In the genomic region with DNA sequence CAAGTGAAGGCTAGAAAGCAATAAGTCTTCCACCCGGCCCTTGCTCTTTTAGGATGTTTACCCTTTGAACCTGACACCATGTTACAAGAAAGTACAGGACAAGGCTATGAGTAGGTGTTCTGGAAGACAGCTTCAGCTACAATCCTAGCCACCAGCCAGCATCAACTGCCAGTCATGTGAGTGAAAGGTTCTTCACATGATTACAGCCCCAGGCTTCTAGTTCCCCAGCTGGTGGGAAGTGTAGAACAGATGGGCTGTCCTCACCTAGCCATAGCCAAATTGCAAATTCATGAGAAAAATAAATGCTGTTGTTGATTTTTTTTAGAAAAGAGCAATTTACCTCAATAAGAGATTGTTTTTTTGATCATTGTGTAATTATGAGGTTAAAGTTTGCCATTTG, we compare ENCODE assay signal across 16 cellular contexts.
DNase-seq lines count a peak whose midpoint lies in the region; ATAC-seq and TF ChIP-seq lines count a peak whose summit lies in the region.
"Had no signal": no experiment of that assay in that cellular context is flagged by ENCODE, and none has a peak within 500 bp of the region (broad histone marks: within the 10 kb centered on the region; RNA-seq: fewer than 3 reads in every experiment).

No MANE protein-coding gene starts in this region.

- DNase-seq in NCI-H2171 treated with DMSO at 0.1 percent for 48 hours (lab: John Stamatoyannopoulos, UW) (peak; percentile 12), NCI-H2171 (lab: John Stamatoyannopoulos, UW) (no peak), NCI-H446 (lab: John Stamatoyannopoulos, UW) (peak; percentile 7 to 41), cerebellar nuclear complex (lab: John Stamatoyannopoulos, UW) (peak; percentile 1 to 47), mesendoderm (no peak), colonic mucosa (no peak), germinal center (ENCODE audit: low spot score) (no peak)
- DNase-seq: 8988T; CD4-positive, alpha-beta memory T cell; DMS53; DND-41; EL; GM23248 had no signal

- no peak overlapping the region for H3K4ac ChIP-seq in mesendoderm (ENCODE audit: low read depth, low read length)

- intact Hi-C loops in colonic mucosa (cut with DNase I) = no loop called here

- H3K36me3 ChIP-seq in mesendoderm (ENCODE audit: control insufficient read depth, insufficient read depth, low read length) = no peaks in the 10 kb centered on the region
- no peaks in the 10 kb centered on the region for H3K36me3 ChIP-seq in colonic mucosa
- H3K36me3 ChIP-seq: BLaER1, HAP-1 had no signal

- no peak overlapping the region for H3K18ac ChIP-seq in mesendoderm (ENCODE audit: low read length)

- no peak overlapping the region for H2BK15ac ChIP-seq in mesendoderm (replicated peaks; ENCODE audit: low read depth)

- H3K27ac ChIP-seq in mesendoderm (ENCODE audit: low read depth, low read length) = no peak overlapping the region
- no peak overlapping the region for H3K27ac ChIP-seq in colonic mucosa
- H3K27ac ChIP-seq: BLaER1, GM23248 had no signal

- no CpG with 5 or more reads among the region's 1 CpG for WGBS in mesendoderm (ENCODE audit: extremely low coverage, insufficient coverage, low lambda C conversion rate)

- H2AK5ac ChIP-seq in mesendoderm (ENCODE audit: low read length) = no peak overlapping the region

- H3K4me3 ChIP-seq in mesendoderm (ENCODE audit: low read length) (no peak overlapping the region), colonic mucosa (no peak overlapping the region)
- H3K4me3 ChIP-seq: BLaER1, GM23248, HAP-1 had no signal

- TF ChIP-seq CTCF in colonic mucosa (IDR thresholded peaks at IDR 0.05) = no peak

- H3K4me1 ChIP-seq in mesendoderm (ENCODE audit: control insufficient read depth, low read depth, low read length) (no peaks in the 10 kb centered on the region), colonic mucosa (no peaks in the 10 kb centered on the region)
- H3K4me1 ChIP-seq: BLaER1, HAP-1 had no signal

- H2BK120ac ChIP-seq in mesendoderm (ENCODE audit: low read depth, low read length) = no peak overlapping the region

- no peaks in the 10 kb centered on the region for H3K79me2 ChIP-seq in mesendoderm (ENCODE audit: control insufficient read depth, insufficient read depth, low read length)

- H3K9me3 ChIP-seq in colonic mucosa = no peaks in the 10 kb centered on the region
- H3K9me3 ChIP-seq: BLaER1, HAP-1 had no signal

- H3K79me1 ChIP-seq in mesendoderm (ENCODE audit: low read length) = no peaks in the 10 kb centered on the region

- no peak for ATAC-seq in HG02870 (IDR thresholded peaks at IDR 0.05; ENCODE audit: unreplicated experiment)

- no peak overlapping the region for H4K5ac ChIP-seq in mesendoderm (ENCODE audit: low read length)

- no peak overlapping the region for H3K56ac ChIP-seq in mesendoderm (ENCODE audit: low read length)

- no peak overlapping the region for H4K8ac ChIP-seq in mesendoderm (ENCODE audit: low read depth, low read length)

- H3K9ac ChIP-seq in mesendoderm (ENCODE audit: low read length) (no peak overlapping the region), colonic mucosa (ENCODE audit: low read depth in 2 of 2, low read length in 2 of 2) (no peak overlapping the region)
- H3K9ac ChIP-seq: BLaER1, GM23248 had no signal

- H3K4me2 ChIP-seq in mesendoderm (ENCODE audit: low read length) = no peak overlapping the region
- H3K4me2 ChIP-seq: BLaER1 had no signal

- H3K23ac ChIP-seq in mesendoderm (ENCODE audit: low read length) = peak overlapping the region; percentile 66

- H3K27me3 ChIP-seq in mesendoderm (ENCODE audit: insufficient read depth, low read length, poor library complexity) (no peaks in the 10 kb centered on the region), colonic mucosa (no peaks in the 10 kb centered on the region)
- H3K27me3 ChIP-seq: BLaER1 had no signal

- no peak overlapping the region for H2BK5ac ChIP-seq in mesendoderm (ENCODE audit: low read length)

Comparison
In these comparisons a context has a peak if more than half of its experiments do, and no peak if none do; other contexts are left out.
1. DNase-seq: peak in NCI-H2171 treated with DMSO at 0.1 percent for 48 hours (single experiment), NCI-H446 (2 of 2) and cerebellar nuclear complex (2 of 2); none in NCI-H2171 (single experiment), mesendoderm (single experiment), colonic mucosa (single experiment) and germinal center (single experiment).